ENCODE assay signal across 17 cellular contexts in the genomic region with DNA sequence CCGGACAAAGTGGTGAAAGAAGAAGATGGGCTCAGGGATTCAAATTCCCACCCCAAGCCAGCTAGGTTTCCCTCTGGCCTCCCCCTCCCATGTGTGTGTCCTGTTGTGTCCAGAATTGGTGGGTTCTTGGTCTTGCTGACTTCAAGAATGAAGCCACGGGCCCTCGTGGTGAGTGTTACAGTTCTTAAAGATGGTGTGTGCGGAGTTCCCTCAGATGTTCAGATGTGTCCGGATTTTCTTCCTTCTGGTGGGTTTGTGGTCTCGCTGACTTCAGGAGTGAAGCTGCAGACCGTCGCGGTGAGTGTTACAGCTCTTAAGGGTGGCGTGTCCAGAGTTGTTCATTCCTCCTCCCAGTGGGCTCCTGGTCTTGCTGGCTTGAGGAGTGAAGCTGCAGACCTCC. TPM values are rescaled to one million over a fixed set of nuclear protein-coding genes. Genes with fewer than 3 reads are reported as not detected.
DNase-seq lines count a peak whose midpoint lies in the region; FAIRE-seq and TF ChIP-seq lines count a peak whose summit lies in the region.
"Had no signal": no experiment of that assay in that cellular context is flagged by ENCODE, and none has a peak within 500 bp of the region (broad histone marks: within the 10 kb centered on the region; RNA-seq: fewer than 3 reads in every experiment).

No MANE protein-coding gene starts in this region.

- TF ChIP-seq POLR2A in Peyer's patch (IDR thresholded peaks at IDR 0.05) = no peak
- no peak for TF ChIP-seq POLR2A in suprapubic skin (IDR thresholded peaks at IDR 0.05)
- no peak for TF ChIP-seq POLR2A in prostate gland (IDR thresholded peaks at IDR 0.05)

- no peaks in the 10 kb centered on the region for H3K79me2 ChIP-seq in parathyroid adenoma

- TF ChIP-seq EP300 in suprapubic skin (IDR thresholded peaks at IDR 0.05) = no peak

- no peaks in the 10 kb centered on the region for H3K9me3 Mint-ChIP-seq in activated T-cell treated with anti-CD3 and anti-CD28 coated beads, Interleukin-2, amount 50 U/mL, for 24 hours
- H3K9me3 Mint-ChIP-seq: CD4-positive, alpha-beta T cell; H9 had no signal

- H3K9me3 ChIP-seq in Peyer's patch = no peaks in the 10 kb centered on the region
- no peaks in the 10 kb centered on the region for H3K9me3 ChIP-seq in parathyroid adenoma (ENCODE audit: control insufficient read depth, low read length)
- H3K9me3 ChIP-seq in suprapubic skin = no peaks in the 10 kb centered on the region
- no peaks in the 10 kb centered on the region for H3K9me3 ChIP-seq in prostate gland

- H3K4me3 ChIP-seq in Peyer's patch (no peak overlapping the region), parathyroid adenoma (ENCODE audit: low read depth, low read length) (no peak overlapping the region), suprapubic skin (no peak overlapping the region), prostate gland (no peak overlapping the region)
- H3K4me3 ChIP-seq: BLaER1 treated with 17β-estradiol and CSF1 and Interleukin-3, amounts not matched to agents 10 nM and 100 nM had no signal

- H3K4me1 ChIP-seq in Peyer's patch = peaks cover 0 to 15% (median 0%) of the 10 kb centered on the region in 4 donors
- peaks cover 41% of the 10 kb centered on the region for H3K4me1 ChIP-seq in parathyroid adenoma
- peaks cover 50% of the 10 kb centered on the region for H3K4me1 ChIP-seq in suprapubic skin
- no peaks in the 10 kb centered on the region for H3K4me1 ChIP-seq in prostate gland (replicated peaks)

- H3K4me1 Mint-ChIP-seq in activated T-cell treated with anti-CD3 and anti-CD28 coated beads, Interleukin-2, amount 50 U/mL, for 24 hours (ENCODE audit: low read depth) = peaks cover 1% of the 10 kb centered on the region

- WGBS in suprapubic skin = 89% methylated on average over 10 of the region's 10 CpGs
- 96% methylated on average over 10 of the region's 10 CpGs for WGBS in prostate gland

- in situ Hi-C loops in ACHN (cut with HindIII; ENCODE audit: low pct_ligation_motif_present, low pct_unique_long_range_greater_than_20kb, low sequenced_read_pairs) = no loop called here

- H3K27me3 ChIP-seq in Peyer's patch = no peaks in the 10 kb centered on the region
- no peaks in the 10 kb centered on the region for H3K27me3 ChIP-seq in parathyroid adenoma (ENCODE audit: control insufficient read depth, insufficient read depth, low read length)
- no peaks in the 10 kb centered on the region for H3K27me3 ChIP-seq in suprapubic skin
- no peaks in the 10 kb centered on the region for H3K27me3 ChIP-seq in prostate gland (replicated peaks; ENCODE audit: insufficient read depth)
- H3K27me3 ChIP-seq: BLaER1 treated with 17β-estradiol and CSF1 and Interleukin-3, amounts not matched to agents 10 nM and 100 nM had no signal

- intact Hi-C loops in prostate gland (cut with DNase I) = no loop called here

- no peak overlapping the region for H3K4me2 ChIP-seq in parathyroid adenoma (ENCODE audit: low read length)

- H2AFZ ChIP-seq in parathyroid adenoma = no peak overlapping the region

- no peak overlapping the region for H3K27ac Mint-ChIP-seq in activated T-cell treated with anti-CD3 and anti-CD28 coated beads, Interleukin-2, amount 50 U/mL, for 24 hours
- H3K27ac Mint-ChIP-seq: CD4-positive, alpha-beta T cell; H9 had no signal

- FAIRE-seq in GM19239 (lab: Jason Lieb, UNC) = no peak
- FAIRE-seq: GM12891 had no signal

- TF ChIP-seq CTCF in Peyer's patch (IDR thresholded peaks at IDR 0.05) (no peak), parathyroid adenoma (IDR thresholded peaks at IDR 0.05) (no peak), suprapubic skin (IDR thresholded peaks at IDR 0.05) (no peak), prostate gland (IDR thresholded peaks at IDR 0.05) (no peak)

- H3K9ac ChIP-seq in parathyroid adenoma = no peak overlapping the region
- H3K9ac ChIP-seq: BLaER1 treated with 17β-estradiol and CSF1 and Interleukin-3, amounts not matched to agents 10 nM and 100 nM had no signal

- no peak overlapping the region for H3K4me3 Mint-ChIP-seq in activated T-cell treated with anti-CD3 and anti-CD28 coated beads, Interleukin-2, amount 50 U/mL, for 24 hours
- H3K4me3 Mint-ChIP-seq: CD4-positive, alpha-beta T cell; H9 had no signal

- H3K27ac ChIP-seq in Peyer's patch (no peak overlapping the region), parathyroid adenoma (peak overlapping the region; percentile 25), suprapubic skin (no peak overlapping the region), prostate gland (no peak overlapping the region)
- H3K27ac ChIP-seq: 22Rv1; BLaER1 treated with 17β-estradiol and CSF1 and Interleukin-3, amounts not matched to agents 10 nM and 100 nM had no signal

- peak; percentile 3 for DNase-seq in activated T-cell treated with anti-CD3 and anti-CD28 coated beads, Interleukin-2, amount 50 U/mL, for 24 hours
- no peak for DNase-seq in activated T-cell treated with anti-CD3 and anti-CD28 coated beads, Interleukin-2, amount 50 U/mL, for 48 hours
- DNase-seq in Peyer's patch (peak in 2 of 3 donors; percentile 4 to 31), suprapubic skin (ENCODE audit: low spot score in 2 of 2) (peak; percentile 44 to 63), prostate gland (ENCODE audit: low spot score) (no peak), GM19239 (ENCODE audit: insufficient read length, low spot score) (no peak), ACHN (no peak)
- DNase-seq: AML-193; CD4-positive, alpha-beta T cell; DMS79; GOT3; H9; IMR-90 had no signal

- H3K36me3 Mint-ChIP-seq in activated T-cell treated with anti-CD3 and anti-CD28 coated beads, Interleukin-2, amount 50 U/mL, for 24 hours (ENCODE audit: low read depth) = no peaks in the 10 kb centered on the region

- H3K27me3 Mint-ChIP-seq in activated T-cell treated with anti-CD3 and anti-CD28 coated beads, Interleukin-2, amount 50 U/mL, for 24 hours = peaks cover 36% of the 10 kb centered on the region

- no peaks in the 10 kb centered on the region for H3K36me3 ChIP-seq in Peyer's patch
- no peaks in the 10 kb centered on the region for H3K36me3 ChIP-seq in parathyroid adenoma (ENCODE audit: control insufficient read depth, insufficient read depth, low read length)
- H3K36me3 ChIP-seq in suprapubic skin = no peaks in the 10 kb centered on the region
- no peaks in the 10 kb centered on the region for H3K36me3 ChIP-seq in prostate gland
- H3K36me3 ChIP-seq: BLaER1 treated with 17β-estradiol and CSF1 and Interleukin-3, amounts not matched to agents 10 nM and 100 nM had no signal

RNA-seq across cellular contexts. Expression of gene KLF11, which starts 37.9 kb away (rescaled TPM):
- total RNA-seq in Peyer's patch (10 to 100 TPM in 2 of 4 donors, 1 to 10 TPM in 2; 4.0 to 17.3 (median 11.5) TPM), suprapubic skin (10 to 100 TPM; 48.6 to 81.6 (median 58.8) TPM), prostate gland (10 to 100 TPM in 1 of 2 donors, 1 to 10 TPM in 1; 4.3 to 37.9 TPM)

RNA-seq across cellular contexts. Expression of gene GRHL1, which starts 54.0 kb away (rescaled TPM):
- total RNA-seq in Peyer's patch (1 to 10 TPM in 3 of 4 donors, not detected in 1; 1.3 to 6.6 (median 1.5) TPM), suprapubic skin (100 to 1,000 TPM; 112 to 233 (median 121) TPM), prostate gland (10 to 100 TPM; 25.7 to 31.8 TPM)

Comparison
In these comparisons a context has a peak if more than half of its experiments do, and no peak if none do; other contexts are left out.
1. DNase-seq: peak in activated T-cell treated with anti-CD3 and anti-CD28 coated beads, Interleukin-2, amount 50 U/mL, for 24 hours (single experiment), Peyer's patch (2 of 3) and suprapubic skin (2 of 2); none in activated T-cell treated with anti-CD3 and anti-CD28 coated beads, Interleukin-2, amount 50 U/mL, for 48 hours (0 of 2), prostate gland (single experiment), GM19239 (single experiment) and ACHN (single experiment).